Comparison of ENCODE assay signal across 26 cellular contexts in the genomic region with DNA sequence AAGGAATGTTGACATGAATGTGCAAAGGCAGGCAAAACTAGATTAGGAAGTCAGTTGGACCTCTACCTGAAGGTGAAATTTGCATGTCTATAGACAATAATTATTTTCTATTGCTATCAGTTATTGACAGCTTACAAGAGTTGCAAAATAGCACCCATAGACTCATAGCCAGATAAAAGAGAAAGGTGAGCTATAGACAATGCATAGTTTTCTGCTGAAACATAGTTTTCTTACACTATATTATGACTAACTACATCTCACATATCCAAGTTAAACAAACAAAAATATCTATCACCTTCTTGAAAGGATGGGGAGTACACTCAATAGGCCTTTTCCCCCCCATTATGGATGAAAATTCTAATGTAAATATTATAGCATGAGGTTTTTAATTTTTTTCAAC.
"Had no signal": no experiment of that assay in that cellular context is flagged by ENCODE, and none has a peak within 500 bp of the region (broad histone marks: within the 10 kb centered on the region; RNA-seq: fewer than 3 reads in every experiment).

No MANE protein-coding gene starts in this region.

- H3K4me3 ChIP-seq: ascending aorta, gastrocnemius medialis, heart left ventricle had no signal

- H3K4me1 ChIP-seq: ascending aorta, gastrocnemius medialis, heart left ventricle had no signal

- H3K36me3 ChIP-seq: ascending aorta, gastrocnemius medialis, heart left ventricle had no signal

- H3K27ac ChIP-seq: ascending aorta, gastrocnemius medialis, heart left ventricle had no signal

- H3K9me3 ChIP-seq: ascending aorta, gastrocnemius medialis, heart left ventricle had no signal

- DNase-seq: activated CD4-positive, alpha-beta memory T cell treated with anti-CD3 and anti-CD28 coated beads for 36 hours; activated CD4-positive, alpha-beta T cell treated with anti-CD3 and anti-CD28 coated beads for 36 hours; activated CD4-positive, alpha-beta T cell treated with anti-CD3 and anti-CD28 coated beads, Interleukin-2, amount 10 ng/mL, durations not matched to agents 24 days and 14 days; activated CD4-positive, CD25-positive, alpha-beta regulatory T cell; activated CD4-positive, CD25-positive, alpha-beta regulatory T cell treated with anti-CD3 and anti-CD28 coated beads, Interleukin-2, amount 50 U/mL, for 72 hours; activated CD8-positive, alpha-beta memory T cell treated with anti-CD3 and anti-CD28 coated beads, Interleukin-2, amount 10 ng/mL, durations not matched to agents 7 days and 5 days; activated CD8-positive, alpha-beta memory T cell treated with anti-CD3 and anti-CD28 coated beads, Interleukin-2, amount 50 U/mL, for 4 hours; activated CD8-positive, alpha-beta T cell treated with anti-CD3 and anti-CD28 coated beads, Interleukin-2, amount 10 ng/mL, durations not matched to agents 7 days and 5 days; activated effector memory CD4-positive, alpha-beta T cell treated with anti-CD3 and anti-CD28 coated beads, Interleukin-2, amount 50 U/mL, for 16 hours; activated naive CD4-positive, alpha-beta T cell treated with anti-CD3 and anti-CD28 coated beads, Interleukin-2, amount 10 ng/mL, durations not matched to agents 7 days and 5 days; activated naive CD8-positive, alpha-beta T cell treated with anti-CD3 and anti-CD28 coated beads, Interleukin-2, amount 10 ng/mL, durations not matched to agents 7 days and 5 days; activated T-cell treated with anti-CD3 and anti-CD28 coated beads, Interleukin-2, amount 50 U/mL, for 1 hour; activated T-cell treated with anti-CD3 and anti-CD28 coated beads, Interleukin-2, amount 50 U/mL, for 48 hours; caudate nucleus; cortex of kidney; dermis blood vessel endothelial cell; effector CD4-positive, alpha-beta T cell; effector memory CD8-positive, alpha-beta T cell; foreskin fibroblast; gastrocnemius medialis; glutamatergic neuron; heart left ventricle; T-helper 2 cell had no signal

- H3K27me3 ChIP-seq: ascending aorta, gastrocnemius medialis, heart left ventricle had no signal

- ATAC-seq: activated CD4-positive, alpha-beta T cell treated with anti-CD3 and anti-CD28 coated beads for 36 hours; activated CD8-positive, alpha-beta memory T cell treated with anti-CD3 and anti-CD28 coated beads, Interleukin-2, amount 10 ng/mL, durations not matched to agents 7 days and 5 days; activated CD8-positive, alpha-beta T cell treated with anti-CD3 and anti-CD28 coated beads, Interleukin-2, amount 10 ng/mL, durations not matched to agents 7 days and 5 days; activated naive CD4-positive, alpha-beta T cell treated with anti-CD3 and anti-CD28 coated beads, Interleukin-2, amount 50 U/mL, for 72 hours; effector memory CD8-positive, alpha-beta T cell; esophagus mucosa; gastrocnemius medialis; heart left ventricle had no signal
